In genomic region chr10:71727429-71728217, GRCh38 we compare ENCODE assay signal across 8 cellular contexts. TPM values are rescaled to one million over a fixed set of nuclear protein-coding genes. Genes with fewer than 3 reads are reported as not detected.
DNase-seq lines count a peak whose midpoint lies in the region; ATAC-seq and TF ChIP-seq lines count a peak whose summit lies in the region.

No MANE protein-coding gene starts in this region.

- DNase-seq in AG20443 (ENCODE audit: low spot score) (peak; percentile 49), SIG-M5 (lab: John Stamatoyannopoulos, UW) (peak; percentile 28), adrenal gland (peak; percentile 61 to 87 (median 78)), testis (peak; percentile 60), globus pallidus (ENCODE audit: low spot score) (no peak)

- ATAC-seq in HG03196 (IDR thresholded peaks at IDR 0.05; ENCODE audit: unreplicated experiment): peak; percentile 55

- TF ChIP-seq POLR2A in GM19099 (IDR thresholded peaks at IDR 0.05; ENCODE audit: extremely low read depth, insufficient read length, low read depth) (peak; percentile 34), adrenal gland (IDR thresholded peaks at IDR 0.05) (no peak), testis (IDR thresholded peaks at IDR 0.05) (no peak)

- H3K4me1 ChIP-seq in adrenal gland (replicated peaks in 1 of 2): peaks cover 26 to 37% of the 10 kb centered on the region in 2 donors
- peaks cover 0 to 8% (median 4%) of the 10 kb centered on the region in 4 donors for H3K4me1 ChIP-seq in liver (ENCODE audit: control insufficient read depth in 4 of 4, insufficient read depth in 4 of 4, low read length in 3 of 4)
- H3K4me1 ChIP-seq in testis: peaks cover 18% of the 10 kb centered on the region

- 39 to 55% (median 51%) methylated on average over 7 to 12 of the region's 12 CpGs for WGBS in adrenal gland, 4 donors
- WGBS in liver: 62% methylated on average over 12 of the region's 12 CpGs
- WGBS in testis, 2 donors: 47 to 51% methylated on average over 9 to 12 of the region's 12 CpGs

- peak overlapping the region in 3 of 5 donors; percentile 3 to 91 (median 70) for H3K27ac ChIP-seq in adrenal gland
- peak overlapping the region; percentile 66 to 67 for H3K27ac ChIP-seq in liver (ENCODE audit: low read depth in 1 of 2, low read length in 2 of 2)
- peak overlapping the region; percentile 36 to 65 for H3K27ac ChIP-seq in testis

- intact Hi-C loops in adrenal gland (cut with DNase I): no loop called here
- intact Hi-C loops in testis (cut with DNase I; ENCODE audit: low total_unique reads): no loop called here

- no peaks in the 10 kb centered on the region for H3K36me3 ChIP-seq in adrenal gland (replicated peaks in 1 of 2)
- no peaks in the 10 kb centered on the region for H3K36me3 ChIP-seq in liver (ENCODE audit: control insufficient read depth in 4 of 4, insufficient read depth in 3 of 4, low read depth in 1 of 4, low read length in 3 of 4)
- no peaks in the 10 kb centered on the region for H3K36me3 ChIP-seq in testis (ENCODE audit: low read depth, missing control alignments)

- H3K9ac ChIP-seq in liver (ENCODE audit: low read depth in 1 of 2, low read length in 2 of 2): no peak overlapping the region

- TF ChIP-seq RAD21 in liver (IDR thresholded peaks at IDR 0.05): peak in 1 of 2 donors; percentile 7

- no peaks in the 10 kb centered on the region for H3K9me3 ChIP-seq in adrenal gland (replicated peaks in 1 of 3)
- no peaks in the 10 kb centered on the region for H3K9me3 ChIP-seq in liver (ENCODE audit: control insufficient read depth in 4 of 4, low read length in 3 of 4)
- H3K9me3 ChIP-seq in testis: no peaks in the 10 kb centered on the region

- H3K27me3 ChIP-seq in adrenal gland: no peaks in the 10 kb centered on the region
- H3K27me3 ChIP-seq in liver (ENCODE audit: control insufficient read depth in 4 of 4, insufficient read depth in 4 of 4, low read length in 3 of 4): no peaks in the 10 kb centered on the region
- H3K27me3 ChIP-seq in testis: no peaks in the 10 kb centered on the region

- TF ChIP-seq CTCF in adrenal gland (IDR thresholded peaks at IDR 0.05) (no peak), liver (IDR thresholded peaks at IDR 0.05; ENCODE audit: low read depth, low read length, missing input control) (no peak), testis (IDR thresholded peaks at IDR 0.05) (no peak)

- H3K4me3 ChIP-seq in adrenal gland (no peak overlapping the region), liver (ENCODE audit: low read depth in 1 of 3, low read length in 3 of 3) (no peak overlapping the region), testis (no peak overlapping the region)

TF ChIP-seq in liver, 16 proteins besides CTCF, POLR2A, EP300 and RAD21:
- TF ChIP-seq FOXA2 (IDR thresholded peaks at IDR 0.05) (no peak), NR2F2 (IDR thresholded peaks at IDR 0.05) (peak; percentile 67), TAF1 (conservative IDR thresholded peaks at IDR 0.05) (no peak), EGR1 (IDR thresholded peaks at IDR 0.05; ENCODE audit: low read depth in 2 of 2) (no peak), FOXA1 (IDR thresholded peaks at IDR 0.05) (no peak), GABPA (IDR thresholded peaks at IDR 0.05 in 1 of 2, conservative IDR thresholded peaks at IDR 0.05 in 1 of 2) (no peak)

RNA-seq across cellular contexts. Expression of gene C10orf105, which starts 8.0 kb away (rescaled TPM):
- total RNA-seq in adrenal gland (under 1 TPM in 6 of 8 donors, not detected in 2; 0.07 to 0.48 (median 0.11) TPM), liver (under 1 TPM in 1 of 2 donors, not detected in 1; under 0.01 TPM), testis (under 1 TPM; 0.47 to 0.87 TPM)
- polyA plus RNA-seq in adrenal gland (under 1 TPM; 0.07 to 0.08 (median 0.07) TPM), liver (under 1 TPM in 1 of 2 donors, not detected in 1; 0.07 TPM), testis (ENCODE audit: insufficient read depth, low read depth, low replicate concordance) (1.7 TPM)

RNA-seq across cellular contexts. Expression of gene VSIR, which starts 45.7 kb away (rescaled TPM):
- total RNA-seq in adrenal gland: 10 to 100 TPM; 14.1 to 71.7 (median 41.5) TPM
- polyA plus RNA-seq in adrenal gland: 10 to 100 TPM; 10.8 to 17.1 (median 15.3) TPM
- total RNA-seq in liver: 10 to 100 TPM; 11.3 to 12.2 TPM
- polyA plus RNA-seq in liver: 10 to 100 TPM in 1 of 2 donors, 1 to 10 TPM in 1; 7.2 to 10.3 TPM
- 10 to 100 TPM; 26.1 to 54.6 TPM for total RNA-seq in testis
- 54.4 TPM for polyA plus RNA-seq in testis (ENCODE audit: insufficient read depth, low read depth, low replicate concordance)
